ENCODE assay signal across 27 cellular contexts in genomic region chr20:18197382-18198070, GRCh38. TPM values are rescaled to one million over a fixed set of nuclear protein-coding genes. Genes with fewer than 3 reads are reported as not detected.
DNase-seq lines count a peak whose midpoint lies in the region; ATAC-seq and TF ChIP-seq lines count a peak whose summit lies in the region.
"Had no signal": no experiment of that assay in that cellular context is flagged by ENCODE, and none has a peak within 500 bp of the region (broad histone marks: within the 10 kb centered on the region; RNA-seq: fewer than 3 reads in every experiment).

No MANE protein-coding gene starts in this region.

- H3K9me2 ChIP-seq in GM23338 (ENCODE audit: insufficient read depth): peaks cover 3% of the 10 kb centered on the region; the same call in 1 of the 2 replicates

- H3K4me3 ChIP-seq in GM23338 (no peak overlapping the region), epithelial cell of esophagus (ENCODE audit: low read length) (no peak overlapping the region)
- no peak overlapping the region for H3K4me3 ChIP-seq in effector memory CD4-positive, alpha-beta T cell (ENCODE audit: insufficient read depth, low read depth, low read length, poor library complexity, severe bottlenecking)
- H3K4me3 ChIP-seq: HAP-1, K562, MG63, right atrium auricular region, uterus had no signal

- H3K4me2 ChIP-seq in GM23338: no peak overlapping the region

- H3K79me2 ChIP-seq in GM23338 (replicated peaks; ENCODE audit: insufficient read depth): no peaks in the 10 kb centered on the region

- peaks cover 8% of the 10 kb centered on the region for H3K9me3 Mint-ChIP-seq in GM23338

- H3K4me3 Mint-ChIP-seq in GM23338: no peak overlapping the region
- H3K4me3 Mint-ChIP-seq: activated naive CD4-positive, alpha-beta T cell treated with anti-CD3 and anti-CD28 coated beads, Interleukin-2, amount 50 U/mL, for 24 hours; activated T-helper 17 cell treated with anti-CD3 and anti-CD28 coated beads, Interleukin-2, amount 50 U/mL, for 72 hours; B cell; CD8-positive, alpha-beta memory T cell had no signal

- no peak overlapping the region for H2AFZ ChIP-seq in GM23338

- peak; percentile 40 for ATAC-seq in GM23338
- no peak for ATAC-seq in HG03432 (IDR thresholded peaks at IDR 0.05; ENCODE audit: unreplicated experiment)
- ATAC-seq: activated T-helper 17 cell treated with anti-CD3 and anti-CD28 coated beads, Interleukin-2, amount 50 U/mL, for 72 hours; K562; left ventricle myocardium superior; Panc1; stimulated activated naive CD8-positive, alpha-beta T cell treated with anti-CD3 and anti-CD28 coated beads, Interleukin-15, Interleukin-2, amounts not matched to agents 100 U/mL and 50 U/mL, for 24 hours had no signal

- H3K4me1 Mint-ChIP-seq in GM23338: no peaks in the 10 kb centered on the region; the same call in 2 of the 3 replicates
- H3K4me1 Mint-ChIP-seq: activated naive CD4-positive, alpha-beta T cell treated with anti-CD3 and anti-CD28 coated beads, Interleukin-2, amount 50 U/mL, for 24 hours; activated T-helper 17 cell treated with anti-CD3 and anti-CD28 coated beads, Interleukin-2, amount 50 U/mL, for 72 hours; B cell; CD8-positive, alpha-beta memory T cell had no signal

- no peak overlapping the region for H3K27ac ChIP-seq in GM23338 (ENCODE audit: low read depth)
- no peak overlapping the region for H3K27ac ChIP-seq in effector memory CD4-positive, alpha-beta T cell (ENCODE audit: insufficient read depth, low read length, poor library complexity, severe bottlenecking)
- H3K27ac ChIP-seq: right atrium auricular region, uterus had no signal

- no peak overlapping the region for H3K27ac Mint-ChIP-seq in GM23338
- H3K27ac Mint-ChIP-seq: activated naive CD4-positive, alpha-beta T cell treated with anti-CD3 and anti-CD28 coated beads, Interleukin-2, amount 50 U/mL, for 24 hours; activated T-helper 17 cell treated with anti-CD3 and anti-CD28 coated beads, Interleukin-2, amount 50 U/mL, for 72 hours; B cell; CD8-positive, alpha-beta memory T cell had no signal

- DNase-seq in GM23338 (ENCODE audit: low spot score) (no peak), RKO (ENCODE audit: low spot score) (peak; percentile 44), epithelial cell of esophagus (ENCODE audit: low read depth) (peak; percentile 97), renal cortical epithelial cell (ENCODE audit: low read depth) (peak; percentile 36), NCI-H2107 treated with DMSO at 0.1 percent for 48 hours (lab: John Stamatoyannopoulos, UW; ENCODE audit: unreplicated experiment) (no peak), NCI-H748 treated with DMSO at 0.1 percent for 48 hours (lab: John Stamatoyannopoulos, UW) (no peak)
- DNase-seq in effector memory CD4-positive, alpha-beta T cell: no peak
- DNase-seq: activated CD4-positive, alpha-beta T cell treated with anti-CD3 and anti-CD28 coated beads for 48 hours; CD8-positive, alpha-beta memory T cell; DMS 273 treated with DMSO at 0.1 percent for 48 hours; left ventricle myocardium superior; MG63; NCI-H1105 treated with DMSO at 0.1 percent for 48 hours; NCI-H2029; NCI-H524 treated with DMSO at 0.1 percent for 48 hours; small intestine; stimulated activated naive CD8-positive, alpha-beta T cell treated with anti-CD3 and anti-CD28 coated beads, Interleukin-15, Interleukin-2, amounts not matched to agents 100 U/mL and 50 U/mL, for 24 hours; T1000; uterus had no signal

- no peaks in the 10 kb centered on the region for H3F3A ChIP-seq in GM23338 (replicated peaks; ENCODE audit: low read depth)

- H3K27me3 Mint-ChIP-seq in GM23338 (ENCODE audit: insufficient read depth, low read depth, poor library complexity): peaks cover 4% of the 10 kb centered on the region
- H3K27me3 Mint-ChIP-seq: activated naive CD4-positive, alpha-beta T cell treated with anti-CD3 and anti-CD28 coated beads, Interleukin-2, amount 50 U/mL, for 24 hours; activated T-helper 17 cell treated with anti-CD3 and anti-CD28 coated beads, Interleukin-2, amount 50 U/mL, for 72 hours; B cell had no signal

- no peaks in the 10 kb centered on the region for H4K20me1 ChIP-seq in GM23338 (replicated peaks; ENCODE audit: insufficient read depth)

- H3K36me3 ChIP-seq in GM23338 (ENCODE audit: insufficient read depth): no peaks in the 10 kb centered on the region
- H3K36me3 ChIP-seq in effector memory CD4-positive, alpha-beta T cell (ENCODE audit: control insufficient read depth, insufficient read depth, low read length): no peaks in the 10 kb centered on the region
- H3K36me3 ChIP-seq: HAP-1, MG63, right atrium auricular region, uterus had no signal

- peaks cover 12% of the 10 kb centered on the region; the same call in 2 of the 3 replicates for H3K36me3 Mint-ChIP-seq in GM23338 (ENCODE audit: low read depth)

- TF ChIP-seq CTCF in GM23338 (conservative IDR thresholded peaks at IDR 0.05; ENCODE audit: low read depth in 2 of 2): no peak
- TF ChIP-seq CTCF in epithelial cell of esophagus (IDR thresholded peaks at IDR 0.05; ENCODE audit: insufficient read depth, low read depth, low read length, missing control alignments): peak; percentile 56

- H3K9me3 ChIP-seq in effector memory CD4-positive, alpha-beta T cell (ENCODE audit: control insufficient read depth, low read length): no peaks in the 10 kb centered on the region
- H3K9me3 ChIP-seq: HAP-1, MG63, uterus had no signal

- H3K27me3 ChIP-seq in GM23338 (ENCODE audit: insufficient read depth): no peaks in the 10 kb centered on the region
- H3K27me3 ChIP-seq in effector memory CD4-positive, alpha-beta T cell (replicated peaks; ENCODE audit: control insufficient read depth, insufficient read depth, low read length, poor library complexity, severe bottlenecking): no peaks in the 10 kb centered on the region
- H3K27me3 ChIP-seq: MG63, right atrium auricular region, uterus had no signal

- H3K4me1 ChIP-seq in GM23338 (ENCODE audit: insufficient read depth): no peaks in the 10 kb centered on the region
- no peaks in the 10 kb centered on the region for H3K4me1 ChIP-seq in effector memory CD4-positive, alpha-beta T cell (ENCODE audit: control insufficient read depth, insufficient read depth, low read length, poor library complexity, severe bottlenecking)
- H3K4me1 ChIP-seq: HAP-1, right atrium auricular region, uterus had no signal

TF ChIP-seq in GM23338, 12 proteins besides CTCF, POLR2A, EP300 and RAD21:
- TF ChIP-seq EZH2phosphoT487 (IDR thresholded peaks at IDR 0.05; ENCODE audit: unreplicated experiment) (no peak), POLR2AphosphoS5 (IDR thresholded peaks at IDR 0.05; ENCODE audit: low read depth) (no peak), REST (IDR thresholded peaks at IDR 0.05; ENCODE audit: unreplicated experiment) (no peak), STAT1 (IDR thresholded peaks at IDR 0.05; ENCODE audit: unreplicated experiment) (no peak), JUNB (IDR thresholded peaks at IDR 0.05; ENCODE audit: unreplicated experiment) (no peak), ETS1 (IDR thresholded peaks at IDR 0.05) (no peak)
TF ChIP-seq in GM23338: peak in this region for 0.

RNA-seq across cellular contexts. Expression of gene KAT14, which starts 59.9 kb away (rescaled TPM):
- total RNA-seq in GM23338 (2014; rRNA removed; shearing (Covaris generic)): 24.6 and 25.0 TPM in 2 replicates
- polyA plus RNA-seq in GM23338 (2016; fragmentation: Nextera tagmentation; extraction: Ambion mirVana): 17.3 and 17.8 TPM in 2 replicates
- total RNA-seq in renal cortical epithelial cell: 9.9 and 18.3 TPM in 2 replicates

RNA-seq across cellular contexts. Expression of gene PET117, which starts 59.9 kb away (rescaled TPM):
- total RNA-seq in GM23338 (2014; rRNA removed; shearing (Covaris generic)): 21.7 and 25.2 TPM in 2 replicates
- polyA plus RNA-seq in GM23338 (2016; fragmentation: Nextera tagmentation; extraction: Ambion mirVana): 36.1 and 41.9 TPM in 2 replicates
- 14.9 and 19.0 TPM in 2 replicates for total RNA-seq in renal cortical epithelial cell

Comparison
In these comparisons a context has a peak if more than half of its experiments do, and no peak if none do; other contexts are left out.
1. DNase-seq: peak in RKO (single experiment), epithelial cell of esophagus (single experiment) and renal cortical epithelial cell (single experiment); none in GM23338 (single experiment), NCI-H2107 treated with DMSO at 0.1 percent for 48 hours (single experiment), NCI-H748 treated with DMSO at 0.1 percent for 48 hours (single experiment) and effector memory CD4-positive, alpha-beta T cell (0 of 3).